ENCODE assay signal across 18 cellular contexts in genomic region chr6:162612613-162613012, GRCh38.
DNase-seq lines count a peak whose midpoint lies in the region; ATAC-seq, FAIRE-seq and TF ChIP-seq lines count a peak whose summit lies in the region.
"Had no signal": no experiment of that assay in that cellular context is flagged by ENCODE, and none has a peak within 500 bp of the region (broad histone marks: within the 10 kb centered on the region; RNA-seq: fewer than 3 reads in every experiment).

No MANE protein-coding gene starts in this region.

- no peaks in the 10 kb centered on the region for H4K20me1 ChIP-seq in HepG2 (ENCODE audit: insufficient read depth, low read length)

- POLR2A ChIA-PET in HepG2 (lab: Yijun Ruan, JAX) (no interaction called here), WTC11 (lab: Charles Lee) (no interaction called here)

- H3K4me1 ChIP-seq in HepG2 (ENCODE audit: insufficient read depth, low read length) (no peaks in the 10 kb centered on the region), right lobe of liver (peaks cover 0 to 9% (median 0%) of the 10 kb centered on the region in 4 donors)

- H3K27me3 Mint-ChIP-seq in WTC11 (ENCODE audit: low read depth), result no peaks in the 10 kb centered on the region
- H3K27me3 Mint-ChIP-seq: T-helper 17 cell had no signal

- TF ChIP-seq RAD21 in HepG2 (CRISPR knock-in tag; IDR thresholded peaks at IDR 0.05), result no peak

- no peaks in the 10 kb centered on the region for H3K79me2 ChIP-seq in HepG2 (ENCODE audit: insufficient read depth, low read length)

- intact Hi-C loops in HepG2 (cut with micrococcal nuclease; ENCODE audit: unreplicated experiment), result no loop called here
- intact Hi-C loops in right lobe of liver (cut with DNase I), result no loop called here

- H3K36me3 ChIP-seq in HepG2 (replicated peaks in 1 of 2; ENCODE audit: control insufficient read depth in 1 of 2, insufficient read depth in 2 of 2, low read length in 2 of 2), result no peaks in the 10 kb centered on the region
- no peaks in the 10 kb centered on the region for H3K36me3 ChIP-seq in right lobe of liver
- H3K36me3 ChIP-seq: SJCRH30 had no signal

- no peak overlapping the region for H3K27ac ChIP-seq in HepG2 (ENCODE audit: extremely low read length, insufficient read depth, low read length)
- H3K27ac ChIP-seq in right lobe of liver, result no peak overlapping the region
- H3K27ac ChIP-seq: SJCRH30 had no signal

- no peak overlapping the region for H3K4me3 ChIP-seq in HepG2 (replicated peaks in 1 of 3; ENCODE audit: insufficient read depth in 1 of 3, low read depth in 2 of 3, low read length in 3 of 3)
- no peak overlapping the region for H3K4me3 ChIP-seq in right lobe of liver
- H3K4me3 ChIP-seq: SJCRH30 had no signal

- H3K9ac ChIP-seq in HepG2 (ENCODE audit: insufficient read depth, low read depth, low read length), result no peak overlapping the region

- H3K9me3 Mint-ChIP-seq in WTC11, result peaks cover 3% of the 10 kb centered on the region; the same call in 1 of the 2 replicates

- no peaks in the 10 kb centered on the region for H3K36me3 Mint-ChIP-seq in WTC11

- peak; percentile 4 for DNase-seq in NCI-H748 (lab: John Stamatoyannopoulos, UW; ENCODE audit: unreplicated experiment)
- no peak for DNase-seq in NCI-H748 treated with DMSO at 0.1 percent for 48 hours (lab: John Stamatoyannopoulos, UW)
- DNase-seq in HepG2 (ENCODE audit: low spot score), result no peak
- no peak for DNase-seq in right lobe of liver
- DNase-seq in WTC11 (ENCODE audit: low spot score), result no peak
- no peak for DNase-seq in NCI-H187 (lab: John Stamatoyannopoulos, UW)
- DNase-seq in NAMALWA (ENCODE audit: low spot score), result no peak
- DNase-seq: EL, GF-D8, GOT3, Karpas-422, MV-4-11, NCI-H187 treated with DMSO at 0.1 percent for 48 hours, NCI-H524 treated with DMSO at 0.1 percent for 48 hours, SW 1271, T-helper 17 cell had no signal

- peak; percentile 46; the same call in 2 of the 3 replicates for ATAC-seq in HepG2
- ATAC-seq in right lobe of liver, result no peak
- peak; percentile 78 for ATAC-seq in WTC11
- ATAC-seq: T-helper 17 cell had no signal

- CTCF ChIA-PET in HepG2 (lab: Yijun Ruan, JAX; ENCODE audit: low intra/inter-chr PET ratio, low total read pairs) (no interaction called here), WTC11 (lab: Charles Lee) (interaction anchor here (0.6 kb wide), 1 partner anchor 1188 kb away, joined by 5 read pairs; no protein-coding TSS in a partner anchor)

- no peak overlapping the region for H3K4me2 ChIP-seq in HepG2 (ENCODE audit: low read depth, low read length)

- in situ Hi-C loops in HepG2 (cut with HindIII; ENCODE audit: extremely low pct_ligation_motif_present, low pct_unique_long_range_greater_than_20kb), result no loop called here

- TF ChIP-seq CTCF in HepG2 (CRISPR knock-in tag; IDR thresholded peaks at IDR 0.05), result no peak
- TF ChIP-seq CTCF in right lobe of liver (IDR thresholded peaks at IDR 0.05), result peak in 1 of 4 donors; percentile 15
- no peak for TF ChIP-seq CTCF in WTC11 (IDR thresholded peaks at IDR 0.05)

- H3K4me3 Mint-ChIP-seq in WTC11, result no peak overlapping the region
- H3K4me3 Mint-ChIP-seq: T-helper 17 cell had no signal

- BruUV-seq in HepG2 (replicated peaks; lab: Mats Ljungman, UMichigan), result no TSS peak

- no peak for TF ChIP-seq EP300 in HepG2 (IDR thresholded peaks at IDR 0.05; ENCODE audit: low read depth in 2 of 2, low read length in 2 of 2)
- no peak for TF ChIP-seq EP300 in HepG2 (CRISPR knock-in tag; IDR thresholded peaks at IDR 0.05; ENCODE audit: borderline replicate concordance)

- H2AFZ ChIP-seq in HepG2 (ENCODE audit: low read length), result no peak overlapping the region

- H3K9me3 ChIP-seq in HepG2 (ENCODE audit: low read length) (no peaks in the 10 kb centered on the region; the same call in 1 of the 2 replicates), right lobe of liver (no peaks in the 10 kb centered on the region)
- H3K9me3 ChIP-seq: SJCRH30 had no signal

- H3K27ac Mint-ChIP-seq in WTC11, result no peak overlapping the region
- H3K27ac Mint-ChIP-seq: T-helper 17 cell had no signal

- no peak for TF ChIP-seq POLR2A in HepG2 (IDR thresholded peaks at IDR 0.05; ENCODE audit: insufficient read depth in 1 of 2, low read depth in 2 of 2, low read length in 2 of 2)
- TF ChIP-seq POLR2A in right lobe of liver (IDR thresholded peaks at IDR 0.05), result no peak

- H3K4me1 Mint-ChIP-seq in WTC11, result no peaks in the 10 kb centered on the region
- H3K4me1 Mint-ChIP-seq: T-helper 17 cell had no signal

- no peak for FAIRE-seq in HepG2 (lab: Jason Lieb, UNC)
- FAIRE-seq: A204.1 had no signal

- no peaks in the 10 kb centered on the region; a peak in 1 of 5 replicates for H3K27me3 ChIP-seq in HepG2 (ENCODE audit: control insufficient read depth in 1 of 2, insufficient read depth in 2 of 2, low read length in 2 of 2)
- H3K27me3 ChIP-seq in right lobe of liver, result no peaks in the 10 kb centered on the region
- H3K27me3 ChIP-seq: SJCRH30 had no signal

- WGBS in HepG2 (ENCODE audit: low lambda C conversion rate), result 42% methylated on average over 4 of the region's 4 CpGs
- WGBS in right lobe of liver (ENCODE audit: insufficient coverage, low coverage, low lambda C conversion rate, missing lambda C conversion rate), result 77% methylated on average over 3 of the region's 4 CpGs

TF ChIP-seq in HepG2, 621 proteins besides CTCF, POLR2A, EP300 and RAD21 (continues in another document):
- TF ChIP-seq ZNF598 (CRISPR knock-in tag; IDR thresholded peaks at IDR 0.05; ENCODE audit: borderline replicate concordance), result no peak
- no peak for TF ChIP-seq ZNF552 (CRISPR knock-in tag; IDR thresholded peaks at IDR 0.05; ENCODE audit: borderline replicate concordance)
- TF ChIP-seq ZNF431 (CRISPR knock-in tag; IDR thresholded peaks at IDR 0.05; ENCODE audit: borderline replicate concordance, low read depth), result no peak
- TF ChIP-seq ZNF484 (CRISPR knock-in tag; IDR thresholded peaks at IDR 0.05; ENCODE audit: borderline replicate concordance, low read depth), result no peak
- TF ChIP-seq NONO (IDR thresholded peaks at IDR 0.05), result no peak
- TF ChIP-seq NONO (CRISPR knock-in tag; conservative IDR thresholded peaks at IDR 0.05), result no peak
- TF ChIP-seq POLR2AphosphoS5 (IDR thresholded peaks at IDR 0.05; ENCODE audit: low read depth, low read length), result no peak
- no peak for TF ChIP-seq ARID3A (IDR thresholded peaks at IDR 0.05; ENCODE audit: low read depth, low read length)
- no peak for TF ChIP-seq ZNF430 (CRISPR knock-in tag; IDR thresholded peaks at IDR 0.05)
- no peak for TF ChIP-seq RELA (CRISPR knock-in tag; IDR thresholded peaks at IDR 0.05)

TF ChIP-seq in WTC11, 78 proteins besides CTCF, POLR2A, EP300 and RAD21 (continues in another document):
- TF ChIP-seq CBFB (CRISPR knock-in tag; IDR thresholded peaks at IDR 0.05; ENCODE audit: low read depth) (no peak), SOX15 (CRISPR knock-in tag; IDR thresholded peaks at IDR 0.05) (no peak), CREM (CRISPR knock-in tag; IDR thresholded peaks at IDR 0.05) (no peak), STAT6 (CRISPR knock-in tag; conservative IDR thresholded peaks at IDR 0.05; ENCODE audit: low read depth) (no peak), ZBTB21 (CRISPR knock-in tag; IDR thresholded peaks at IDR 0.05; ENCODE audit: borderline replicate concordance) (no peak), AR (CRISPR knock-in tag; IDR thresholded peaks at IDR 0.05) (no peak), ZNF317 (CRISPR knock-in tag; IDR thresholded peaks at IDR 0.05; ENCODE audit: borderline replicate concordance, low read depth) (no peak)

Comparison
In these comparisons a context has a peak if more than half of its experiments do, and no peak if none do; other contexts are left out.
1. ATAC-seq: peak in HepG2 (single experiment) and WTC11 (single experiment); none in right lobe of liver (0 of 4).